Comparison of ENCODE assay signal across 9 cellular contexts in genomic region chr19:5828661-5829566, GRCh38. TPM values are rescaled to one million over a fixed set of nuclear protein-coding genes. Genes with fewer than 3 reads are reported as not detected.
A peak's percentile ranks its signal among the peaks of the same experiment; 100 is the strongest.
DNase-seq lines count a peak whose midpoint lies in the region; ATAC-seq and TF ChIP-seq lines count a peak whose summit lies in the region.
"Had no signal": no experiment of that assay in that cellular context is flagged by ENCODE, and none has a peak within 500 bp of the region (broad histone marks: within the 10 kb centered on the region; RNA-seq: fewer than 3 reads in every experiment).

No MANE protein-coding gene starts in this region.

- POLR2A ChIA-PET in HEK293 (lab: Yijun Ruan, JAX): interaction anchor here (0.8 to 2.6 kb wide), 10 partner anchors 10 to 188 kb away, joined by 3 to 35 read pairs (median 4); partner anchors contain the start of genes FUT6, NDUFA11, NRTN and RANBP3
- POLR2A ChIA-PET in naive thymus-derived CD4-positive, alpha-beta T cell (lab: Charles Lee): interaction anchor here (0.7 to 3.5 kb wide), 11 partner anchors 20 to 371 kb away, joined by 3 to 43 read pairs (median 4); partner anchors contain the start of genes CATSPERD, DUS3L, LONP1 and NDUFA11

- H3K9ac ChIP-seq in endodermal cell (ENCODE audit: extremely low read depth, low read length, poor library complexity, severe bottlenecking): peak overlapping the region; percentile 91

- no peak for DNase-seq in AG09309 (ENCODE audit: low read depth)
- DNase-seq in T-helper 17 cell: no peak
- DNase-seq in endodermal cell: peak; percentile 84
- peak in 5 of 9 donors; percentile 6 to 44 (median 15) for DNase-seq in naive thymus-derived CD4-positive, alpha-beta T cell
- no peak for DNase-seq in vagina (ENCODE audit: extremely low spot score in 2 of 2)
- DNase-seq in stimulated activated naive CD4-positive, alpha-beta T cell treated with Interleukin-2 at 50 U/mL for 16 hours (lab: John Stamatoyannopoulos, UW): no peak
- no peak for DNase-seq in effector CD4-positive, alpha-beta T cell

- CTCF ChIA-PET in HEK293 (lab: Yijun Ruan, JAX): interaction anchor here (0.6 to 3.2 kb wide), 10 partner anchors 12 to 911 kb away, joined by 3 to 27 read pairs (median 4); partner anchors contain the start of gene NRTN
- CTCF ChIA-PET in naive thymus-derived CD4-positive, alpha-beta T cell (lab: Charles Lee): interaction anchor here (0.7 to 3.8 kb wide), 6 partner anchors 10 to 194 kb away, joined by 3 to 20 read pairs (median 4); partner anchors contain the start of genes FUT6 and NRTN

- H3K4me1 Mint-ChIP-seq in T-helper 17 cell: peaks cover 6% of the 10 kb centered on the region
- no peaks in the 10 kb centered on the region for H3K4me1 Mint-ChIP-seq in endodermal cell
- peaks cover 5 to 19% (median 10%) of the 10 kb centered on the region in 7 donors for H3K4me1 Mint-ChIP-seq in naive thymus-derived CD4-positive, alpha-beta T cell

- H3K4me3 Mint-ChIP-seq in T-helper 17 cell (peak overlapping the region; percentile 89), endodermal cell (peak overlapping the region; percentile 88)
- H3K4me3 Mint-ChIP-seq in naive thymus-derived CD4-positive, alpha-beta T cell: peak overlapping the region; percentile 91 to 100 (median 97)

- 12% methylated on average over 17 to 47 of the region's 47 CpGs for WGBS in endodermal cell (ENCODE audit: insufficient coverage in 1 of 2, insufficient read length in 1 of 2), 2 experiments

- no peak for TF ChIP-seq POLR2A in vagina (IDR thresholded peaks at IDR 0.05)

- H3K9me3 Mint-ChIP-seq in endodermal cell: no peaks in the 10 kb centered on the region
- H3K9me3 Mint-ChIP-seq in naive thymus-derived CD4-positive, alpha-beta T cell: peaks cover 0 to 1% (median 0%) of the 10 kb centered on the region in 11 donors

- peak overlapping the region; percentile 77 for H3K27ac Mint-ChIP-seq in T-helper 17 cell
- H3K27ac Mint-ChIP-seq in endodermal cell: peak overlapping the region; percentile 99
- H3K27ac Mint-ChIP-seq in naive thymus-derived CD4-positive, alpha-beta T cell: peak overlapping the region; percentile 94 to 100 (median 97)

- no peak for ATAC-seq in T-helper 17 cell
- no peak for ATAC-seq in naive thymus-derived CD4-positive, alpha-beta T cell

- no peaks in the 10 kb centered on the region for H3K36me3 ChIP-seq in HEK293 (ENCODE audit: control insufficient read depth in 2 of 2, insufficient read depth in 1 of 2, low read length in 2 of 2)
- no peaks in the 10 kb centered on the region for H3K36me3 ChIP-seq in endodermal cell (ENCODE audit: control insufficient read depth, insufficient read depth, low read length)
- no peaks in the 10 kb centered on the region for H3K36me3 ChIP-seq in naive thymus-derived CD4-positive, alpha-beta T cell (ENCODE audit: control insufficient read depth in 2 of 3, insufficient read depth in 3 of 3, low read length in 3 of 3)
- no peaks in the 10 kb centered on the region for H3K36me3 ChIP-seq in vagina

- H3K9me3 ChIP-seq in HEK293 (ENCODE audit: control insufficient read depth, insufficient read depth, low read depth, low read length) (no peaks in the 10 kb centered on the region), T-helper 17 cell (ENCODE audit: control insufficient read depth, low read length, poor library complexity, severe bottlenecking) (no peaks in the 10 kb centered on the region), endodermal cell (ENCODE audit: control insufficient read depth, low read length) (no peaks in the 10 kb centered on the region), vagina (no peaks in the 10 kb centered on the region)
- no peaks in the 10 kb centered on the region for H3K9me3 ChIP-seq in naive thymus-derived CD4-positive, alpha-beta T cell (ENCODE audit: control insufficient read depth in 2 of 3, low read length in 3 of 3)

- TF ChIP-seq CTCF in AG09309 (IDR thresholded peaks at IDR 0.05; ENCODE audit: control insufficient read depth, insufficient read depth, low read depth, low read length, missing control alignments) (no peak), HEK293 (tag by site-specific recombination; IDR thresholded peaks at IDR 0.05) (no peak), endodermal cell (conservative IDR thresholded peaks at IDR 0.05) (no peak), vagina (IDR thresholded peaks at IDR 0.05) (no peak)

- intact Hi-C loops in naive thymus-derived CD4-positive, alpha-beta T cell (cut with micrococcal nuclease): loop anchor here (1.0 to 5.0 kb wide), 9 partner anchors 25 to 533 kb away; partner anchors contain the start of genes VMAC (in 2 of the 2), CATSPERD (in 1 of the 2), CLPP (in 1 of the 2) and DUS3L (in 1 of the 2)
- intact Hi-C loops in vagina (cut with DNase I): no loop called here

- H3K36me3 Mint-ChIP-seq in T-helper 17 cell (ENCODE audit: low read depth): peaks cover 4% of the 10 kb centered on the region
- no peaks in the 10 kb centered on the region for H3K36me3 Mint-ChIP-seq in endodermal cell (ENCODE audit: low read depth)
- H3K36me3 Mint-ChIP-seq in naive thymus-derived CD4-positive, alpha-beta T cell: no peaks in the 10 kb centered on the region

- H3K27me3 ChIP-seq in endodermal cell (ENCODE audit: control insufficient read depth, insufficient read depth, low read length, poor library complexity, severe bottlenecking) (no peaks in the 10 kb centered on the region), vagina (no peaks in the 10 kb centered on the region)
- no peaks in the 10 kb centered on the region for H3K27me3 ChIP-seq in naive thymus-derived CD4-positive, alpha-beta T cell (ENCODE audit: control insufficient read depth in 2 of 2, insufficient read depth in 2 of 2, low read length in 2 of 2)

- H3K27me3 Mint-ChIP-seq in T-helper 17 cell (peaks cover 8% of the 10 kb centered on the region), endodermal cell (ENCODE audit: insufficient read depth) (peaks cover 7% of the 10 kb centered on the region)
- peaks cover 0 to 9% (median 0%) of the 10 kb centered on the region in 5 donors for H3K27me3 Mint-ChIP-seq in naive thymus-derived CD4-positive, alpha-beta T cell

- H3K4me1 ChIP-seq in HEK293 (ENCODE audit: control insufficient read depth, insufficient read depth, low read length): peaks cover 6% of the 10 kb centered on the region
- H3K4me1 ChIP-seq in endodermal cell (ENCODE audit: control insufficient read depth, insufficient read depth, low read length): no peaks in the 10 kb centered on the region
- H3K4me1 ChIP-seq in naive thymus-derived CD4-positive, alpha-beta T cell (ENCODE audit: control insufficient read depth in 2 of 2, insufficient read depth in 2 of 2, low read length in 2 of 2): peaks cover 10 to 17% of the 10 kb centered on the region in 2 donors
- peaks cover 16% of the 10 kb centered on the region for H3K4me1 ChIP-seq in vagina

- H3K27ac ChIP-seq in HEK293 (ENCODE audit: extremely low read depth, low read depth, low read length) (peak overlapping the region; percentile 59; the same call in 1 of the 2 replicates), endodermal cell (ENCODE audit: low read depth, low read length) (peak overlapping the region; percentile 80), vagina (peak overlapping the region; percentile 64)
- H3K27ac ChIP-seq in naive thymus-derived CD4-positive, alpha-beta T cell (ENCODE audit: low read depth, low read length): peak overlapping the region; percentile 80

- peak overlapping the region; percentile 49 for H3K4me3 ChIP-seq in AG09309 (ENCODE audit: control insufficient read depth, low read depth, low read length)
- H3K4me3 ChIP-seq in HEK293 (ENCODE audit: low read depth, low read length): peak overlapping the region; percentile 31
- H3K4me3 ChIP-seq in endodermal cell (ENCODE audit: low read length): peak overlapping the region; percentile 96
- H3K4me3 ChIP-seq in naive thymus-derived CD4-positive, alpha-beta T cell (ENCODE audit: low read length): peak overlapping the region; percentile 76
- peak overlapping the region; percentile 45 to 51 for H3K4me3 ChIP-seq in vagina

TF ChIP-seq in HEK293, 187 proteins besides CTCF, POLR2A, EP300 and RAD21 (continues in another document):
- 0 out of 2 replicates have a peak, but pooled peaks have one; percentile 4 for TF ChIP-seq ZNF394 (tag by site-specific recombination; IDR thresholded peaks at IDR 0.05; ENCODE audit: borderline replicate concordance)

RNA-seq across cellular contexts. Expression of gene FUT6, which starts 10.6 kb away (rescaled TPM):
- total RNA-seq in T-helper 17 cell: not detected
- total RNA-seq in endodermal cell: not detected
- not detected for polyA plus RNA-seq in endodermal cell (2013, experiment 1 of 2)
- polyA plus RNA-seq in endodermal cell (2013, experiment 2 of 2): not detected
- total RNA-seq in naive thymus-derived CD4-positive, alpha-beta T cell: not detected
- not detected for polyA plus RNA-seq in naive thymus-derived CD4-positive, alpha-beta T cell
- total RNA-seq in vagina: 36.8 TPM
- total RNA-seq: myocyte had no signal

RNA-seq across cellular contexts. Expression of gene FUT3, which starts 22.3 kb away (rescaled TPM):
- total RNA-seq in T-helper 17 cell: under 1 TPM in 1 of 2 donors, not detected in 1; 0.50 TPM
- total RNA-seq in endodermal cell: 1 to 10 TPM in 1 of 2 donors, not detected in 1; 1.3 TPM
- polyA plus RNA-seq in endodermal cell (2013, experiment 1 of 2): 0.78 TPM
- 0.46 TPM for polyA plus RNA-seq in endodermal cell (2013, experiment 2 of 2)
- total RNA-seq in naive thymus-derived CD4-positive, alpha-beta T cell: under 1 TPM in 2 of 5 experiments, not detected in 3; 0.29 to 0.45 TPM
- polyA plus RNA-seq in naive thymus-derived CD4-positive, alpha-beta T cell: not detected
- total RNA-seq in vagina: 20.9 TPM
- total RNA-seq: myocyte had no signal

RNA-seq across cellular contexts. Expression of gene NRTN, which starts 24.0 kb away (rescaled TPM):
- total RNA-seq in T-helper 17 cell (under 1 TPM; 0.35 to 0.39 TPM), endodermal cell (1 to 10 TPM; 5.8 to 6.4 TPM), vagina (3.7 TPM)
- 6.4 TPM for polyA plus RNA-seq in endodermal cell (2013, experiment 1 of 2)
- 7.2 TPM for polyA plus RNA-seq in endodermal cell (2013, experiment 2 of 2)
- total RNA-seq in naive thymus-derived CD4-positive, alpha-beta T cell: 1 to 10 TPM in 1 of 5 experiments, under 1 TPM in 3, not detected in 1; 0.19 to 1.0 (median 0.81) TPM
- under 1 TPM; 0.21 to 0.64 TPM for polyA plus RNA-seq in naive thymus-derived CD4-positive, alpha-beta T cell
- total RNA-seq: myocyte had no signal

RNA-seq across cellular contexts. Expression of gene DUS3L, which starts 38.0 kb away (rescaled TPM):
- total RNA-seq in T-helper 17 cell: 100 to 1,000 TPM; 128 to 131 TPM
- total RNA-seq in endodermal cell: 10 to 100 TPM; 19.6 to 36.8 TPM
- 25.8 TPM for polyA plus RNA-seq in endodermal cell (2013, experiment 1 of 2)
- 20.2 TPM for polyA plus RNA-seq in endodermal cell (2013, experiment 2 of 2)
- 100 to 1,000 TPM in 2 of 5 experiments, 10 to 100 TPM in 3; 53.2 to 179 (median 82.7) TPM for total RNA-seq in naive thymus-derived CD4-positive, alpha-beta T cell
- 10 to 100 TPM; 33.1 to 56.5 TPM for polyA plus RNA-seq in naive thymus-derived CD4-positive, alpha-beta T cell
- 39.0 TPM for total RNA-seq in vagina

RNA-seq across cellular contexts. Expression of gene FUT5, which starts 41.4 kb away (rescaled TPM):
- total RNA-seq in T-helper 17 cell: 1 to 10 TPM; 2.2 to 3.7 TPM
- 1 to 10 TPM in 1 of 2 donors, not detected in 1; 1.3 TPM for total RNA-seq in endodermal cell
- polyA plus RNA-seq in endodermal cell (2013, experiment 1 of 2): not detected
- polyA plus RNA-seq in endodermal cell (2013, experiment 2 of 2): not detected
- total RNA-seq in naive thymus-derived CD4-positive, alpha-beta T cell: 1 to 10 TPM in 2 of 5 experiments, under 1 TPM in 1, not detected in 2; 0.24 to 6.2 (median 2.5) TPM
- not detected for polyA plus RNA-seq in naive thymus-derived CD4-positive, alpha-beta T cell
- not detected for total RNA-seq in vagina
- total RNA-seq: myocyte had no signal

Comparison
In these comparisons a context has a peak if more than half of its experiments do, and no peak if none do; other contexts are left out.
1. DNase-seq: peak in endodermal cell (single experiment) and naive thymus-derived CD4-positive, alpha-beta T cell (5 of 9); none in AG09309 (single experiment), T-helper 17 cell (0 of 3), vagina (0 of 2), stimulated activated naive CD4-positive, alpha-beta T cell treated with Interleukin-2 at 50 U/mL for 16 hours (single experiment) and effector CD4-positive, alpha-beta T cell (single experiment).
2. H3K4me3 ChIP-seq: peak in every context shown above with its lines; median percentile 96 in endodermal cell; 76 in naive thymus-derived CD4-positive, alpha-beta T cell; 49 in AG09309; 48 in vagina; 31 in HEK293.
3. RNA of gene FUT6, which starts 10.6 kb away (total RNA-seq): 36.8 TPM in vagina (single experiment); not detected in T-helper 17 cell, not detected in endodermal cell and not detected in naive thymus-derived CD4-positive, alpha-beta T cell; every median in the first group is over 10 times any median in the second.
4. Peak in every context shown above with its lines, with median percentiles within 50 percentile points of each other: H3K27ac ChIP-seq, H3K27ac Mint-ChIP-seq and H3K4me3 Mint-ChIP-seq.